1 cellular context compared by ENCODE assay signal in genomic region chr2:190651413-190651812, GRCh38.
TF ChIP-seq lines count a peak whose summit lies in the region.

No MANE protein-coding gene starts in this region.

TF ChIP-seq in GM23338, 12 proteins besides CTCF, POLR2A, EP300 and RAD21 (continued from another document):
- TF ChIP-seq, protein P1, sequence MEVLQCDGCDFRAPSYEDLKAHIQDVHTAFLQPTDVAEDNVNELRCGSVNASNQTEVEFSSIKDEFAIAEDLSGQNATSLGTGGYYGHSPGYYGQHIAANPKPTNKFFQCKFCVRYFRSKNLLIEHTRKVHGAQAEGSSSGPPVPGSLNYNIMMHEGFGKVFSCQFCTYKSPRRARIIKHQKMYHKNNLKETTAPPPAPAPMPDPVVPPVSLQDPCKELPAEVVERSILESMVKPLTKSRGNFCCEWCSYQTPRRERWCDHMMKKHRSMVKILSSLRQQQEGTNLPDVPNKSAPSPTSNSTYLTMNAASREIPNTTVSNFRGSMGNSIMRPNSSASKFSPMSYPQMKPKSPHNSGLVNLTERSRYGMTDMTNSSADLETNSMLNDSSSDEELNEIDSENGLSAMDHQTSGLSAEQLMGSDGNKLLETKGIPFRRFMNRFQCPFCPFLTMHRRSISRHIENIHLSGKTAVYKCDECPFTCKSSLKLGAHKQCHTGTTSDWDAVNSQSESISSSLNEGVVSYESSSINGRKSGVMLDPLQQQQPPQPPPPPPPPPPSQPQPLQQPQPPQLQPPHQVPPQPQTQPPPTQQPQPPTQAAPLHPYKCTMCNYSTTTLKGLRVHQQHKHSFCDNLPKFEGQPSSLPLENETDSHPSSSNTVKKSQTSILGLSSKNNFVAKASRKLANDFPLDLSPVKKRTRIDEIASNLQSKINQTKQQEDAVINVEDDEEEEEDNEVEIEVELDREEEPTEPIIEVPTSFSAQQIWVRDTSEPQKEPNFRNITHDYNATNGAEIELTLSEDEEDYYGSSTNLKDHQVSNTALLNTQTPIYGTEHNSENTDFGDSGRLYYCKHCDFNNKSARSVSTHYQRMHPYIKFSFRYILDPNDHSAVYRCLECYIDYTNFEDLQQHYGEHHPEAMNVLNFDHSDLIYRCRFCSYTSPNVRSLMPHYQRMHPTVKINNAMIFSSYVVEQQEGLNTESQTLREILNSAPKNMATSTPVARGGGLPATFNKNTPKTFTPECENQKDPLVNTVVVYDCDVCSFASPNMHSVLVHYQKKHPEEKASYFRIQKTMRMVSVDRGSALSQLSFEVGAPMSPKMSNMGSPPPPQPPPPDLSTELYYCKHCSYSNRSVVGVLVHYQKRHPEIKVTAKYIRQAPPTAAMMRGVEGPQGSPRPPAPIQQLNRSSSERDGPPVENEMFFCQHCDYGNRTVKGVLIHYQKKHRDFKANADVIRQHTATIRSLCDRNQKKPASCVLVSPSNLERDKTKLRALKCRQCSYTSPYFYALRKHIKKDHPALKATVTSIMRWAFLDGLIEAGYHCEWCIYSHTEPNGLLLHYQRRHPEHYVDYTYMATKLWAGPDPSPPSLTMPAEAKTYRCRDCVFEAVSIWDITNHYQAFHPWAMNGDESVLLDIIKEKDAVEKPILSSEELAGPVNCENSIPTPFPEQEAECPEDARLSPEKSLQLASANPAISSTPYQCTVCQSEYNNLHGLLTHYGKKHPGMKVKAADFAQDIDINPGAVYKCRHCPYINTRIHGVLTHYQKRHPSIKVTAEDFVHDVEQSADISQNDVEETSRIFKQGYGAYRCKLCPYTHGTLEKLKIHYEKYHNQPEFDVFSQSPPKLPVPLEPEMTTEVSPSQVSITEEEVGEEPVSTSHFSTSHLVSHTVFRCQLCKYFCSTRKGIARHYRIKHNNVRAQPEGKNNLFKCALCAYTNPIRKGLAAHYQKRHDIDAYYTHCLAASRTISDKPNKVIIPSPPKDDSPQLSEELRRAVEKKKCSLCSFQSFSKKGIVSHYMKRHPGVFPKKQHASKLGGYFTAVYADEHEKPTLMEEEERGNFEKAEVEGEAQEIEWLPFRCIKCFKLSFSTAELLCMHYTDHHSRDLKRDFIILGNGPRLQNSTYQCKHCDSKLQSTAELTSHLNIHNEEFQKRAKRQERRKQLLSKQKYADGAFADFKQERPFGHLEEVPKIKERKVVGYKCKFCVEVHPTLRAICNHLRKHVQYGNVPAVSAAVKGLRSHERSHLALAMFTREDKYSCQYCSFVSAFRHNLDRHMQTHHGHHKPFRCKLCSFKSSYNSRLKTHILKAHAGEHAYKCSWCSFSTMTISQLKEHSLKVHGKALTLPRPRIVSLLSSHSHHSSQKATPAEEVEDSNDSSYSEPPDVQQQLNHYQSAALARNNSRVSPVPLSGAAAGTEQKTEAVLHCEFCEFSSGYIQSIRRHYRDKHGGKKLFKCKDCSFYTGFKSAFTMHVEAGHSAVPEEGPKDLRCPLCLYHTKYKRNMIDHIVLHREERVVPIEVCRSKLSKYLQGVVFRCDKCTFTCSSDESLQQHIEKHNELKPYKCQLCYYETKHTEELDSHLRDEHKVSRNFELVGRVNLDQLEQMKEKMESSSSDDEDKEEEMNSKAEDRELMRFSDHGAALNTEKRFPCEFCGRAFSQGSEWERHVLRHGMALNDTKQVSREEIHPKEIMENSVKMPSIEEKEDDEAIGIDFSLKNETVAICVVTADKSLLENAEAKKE (CRISPR knock-in tag; IDR thresholded peaks at IDR 0.05) = no peak
- no peak for TF ChIP-seq STAT1 (IDR thresholded peaks at IDR 0.05; ENCODE audit: unreplicated experiment)
- TF ChIP-seq, protein P2, sequence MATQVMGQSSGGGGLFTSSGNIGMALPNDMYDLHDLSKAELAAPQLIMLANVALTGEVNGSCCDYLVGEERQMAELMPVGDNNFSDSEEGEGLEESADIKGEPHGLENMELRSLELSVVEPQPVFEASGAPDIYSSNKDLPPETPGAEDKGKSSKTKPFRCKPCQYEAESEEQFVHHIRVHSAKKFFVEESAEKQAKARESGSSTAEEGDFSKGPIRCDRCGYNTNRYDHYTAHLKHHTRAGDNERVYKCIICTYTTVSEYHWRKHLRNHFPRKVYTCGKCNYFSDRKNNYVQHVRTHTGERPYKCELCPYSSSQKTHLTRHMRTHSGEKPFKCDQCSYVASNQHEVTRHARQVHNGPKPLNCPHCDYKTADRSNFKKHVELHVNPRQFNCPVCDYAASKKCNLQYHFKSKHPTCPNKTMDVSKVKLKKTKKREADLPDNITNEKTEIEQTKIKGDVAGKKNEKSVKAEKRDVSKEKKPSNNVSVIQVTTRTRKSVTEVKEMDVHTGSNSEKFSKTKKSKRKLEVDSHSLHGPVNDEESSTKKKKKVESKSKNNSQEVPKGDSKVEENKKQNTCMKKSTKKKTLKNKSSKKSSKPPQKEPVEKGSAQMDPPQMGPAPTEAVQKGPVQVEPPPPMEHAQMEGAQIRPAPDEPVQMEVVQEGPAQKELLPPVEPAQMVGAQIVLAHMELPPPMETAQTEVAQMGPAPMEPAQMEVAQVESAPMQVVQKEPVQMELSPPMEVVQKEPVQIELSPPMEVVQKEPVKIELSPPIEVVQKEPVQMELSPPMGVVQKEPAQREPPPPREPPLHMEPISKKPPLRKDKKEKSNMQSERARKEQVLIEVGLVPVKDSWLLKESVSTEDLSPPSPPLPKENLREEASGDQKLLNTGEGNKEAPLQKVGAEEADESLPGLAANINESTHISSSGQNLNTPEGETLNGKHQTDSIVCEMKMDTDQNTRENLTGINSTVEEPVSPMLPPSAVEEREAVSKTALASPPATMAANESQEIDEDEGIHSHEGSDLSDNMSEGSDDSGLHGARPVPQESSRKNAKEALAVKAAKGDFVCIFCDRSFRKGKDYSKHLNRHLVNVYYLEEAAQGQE (IDR thresholded peaks at IDR 0.05; ENCODE audit: unreplicated experiment) = no peak
- TF ChIP-seq CREB1 (CRISPR knock-in tag; IDR thresholded peaks at IDR 0.05; ENCODE audit: low read depth) = no peak
- TF ChIP-seq ZNF114 (CRISPR knock-in tag; IDR thresholded peaks at IDR 0.05) = no peak
- TF ChIP-seq ETS1 (IDR thresholded peaks at IDR 0.05) = no peak
- no peak for TF ChIP-seq ZNF331 (CRISPR knock-in tag; IDR thresholded peaks at IDR 0.05; ENCODE audit: low read depth)
- no peak for TF ChIP-seq POLR2AphosphoS5 (IDR thresholded peaks at IDR 0.05; ENCODE audit: low read depth)
